ENCODE assay signal across 1 cellular context in the genomic region with DNA sequence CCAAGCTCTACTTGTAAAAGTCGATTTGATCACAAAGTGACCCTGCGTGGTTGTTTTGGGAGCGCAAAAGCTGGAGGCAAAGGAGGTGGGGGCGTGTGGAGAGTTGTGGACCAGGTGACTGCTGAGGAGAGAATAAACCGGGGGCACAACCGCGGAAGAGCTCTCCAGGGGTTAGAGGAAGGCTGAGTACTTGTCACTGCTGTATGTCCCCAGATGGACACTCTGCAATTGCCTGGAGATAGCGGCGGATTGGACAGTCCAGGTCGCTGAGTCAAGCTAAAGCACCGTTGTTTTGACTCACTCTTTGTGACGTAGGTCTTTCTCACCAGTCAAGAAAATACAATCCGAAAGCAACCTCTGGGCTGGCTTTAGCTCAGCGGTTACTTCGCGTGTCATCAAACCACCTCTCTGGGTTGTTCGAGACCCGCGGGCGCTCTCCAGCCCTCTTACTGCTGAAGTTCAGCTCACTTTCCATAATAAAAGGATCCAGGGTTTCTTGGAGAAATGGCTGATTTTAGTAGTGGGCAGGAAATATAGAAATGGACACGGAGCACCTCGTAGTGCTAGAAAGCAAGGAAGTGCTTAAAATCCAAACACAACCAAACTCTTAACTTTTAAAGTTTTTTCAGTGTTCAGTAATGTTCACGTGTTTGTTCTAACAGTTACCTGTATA.
TF ChIP-seq lines count a peak whose summit lies in the region.

No MANE protein-coding gene starts in this region.

TF ChIP-seq in K562, 482 proteins besides CTCF, POLR2A, EP300 and RAD21 (continued from another document and continues in another):
- TF ChIP-seq HDAC1 (IDR thresholded peaks at IDR 0.05) (peak; percentile 65 to 69; a peak in 2 of 4 replicates), KLF13 (tag; IDR thresholded peaks at IDR 0.05; ENCODE audit: borderline replicate concordance, low read depth) (peak; percentile 89), ZNF780A (CRISPR knock-in tag; IDR thresholded peaks at IDR 0.05) (no peak), SOX6 (IDR thresholded peaks at IDR 0.05) (peak; percentile 78), JUN (IDR thresholded peaks at IDR 0.05; ENCODE audit: borderline replicate concordance, low read depth, low read length) (peak; percentile 83), JUN (CRISPR knock-in tag; IDR thresholded peaks at IDR 0.05; ENCODE audit: borderline replicate concordance) (0 out of 2 replicates have a peak, but pooled peaks have one; percentile 41), BDP1 (IDR thresholded peaks at IDR 0.05; ENCODE audit: insufficient read depth, insufficient read length) (peak; percentile 75), ZNF124 (CRISPR knock-in tag; IDR thresholded peaks at IDR 0.05) (no peak), SMARCB1 (IDR thresholded peaks at IDR 0.05; ENCODE audit: insufficient read length, low read depth) (peak; percentile 36), OTX1 (CRISPR knock-in tag; IDR thresholded peaks at IDR 0.05) (no peak), CTBP1 (IDR thresholded peaks at IDR 0.05; ENCODE audit: borderline replicate concordance) (peak; percentile 70), ZKSCAN1 (IDR thresholded peaks at IDR 0.05; ENCODE audit: low read depth, low read length) (peak; percentile 82), RBM39 (optimal IDR thresholded peaks at IDR 0.05; ENCODE audit: low read depth, low read length) (peak; percentile 73), TAL1 (IDR thresholded peaks at IDR 0.05) (no peak), DACH1 (IDR thresholded peaks at IDR 0.05; ENCODE audit: partially characterized antibody) (no peak), MTA3 (IDR thresholded peaks at IDR 0.05; ENCODE audit: borderline replicate concordance) (peak; percentile 67; the same call in 1 of the 2 replicates), ZNF764 (CRISPR knock-in tag; IDR thresholded peaks at IDR 0.05; ENCODE audit: low read depth) (peak; percentile 61; the same call in 1 of the 2 replicates), TEAD2 (tag; IDR thresholded peaks at IDR 0.05) (no peak), CBX3 (IDR thresholded peaks at IDR 0.05; ENCODE audit: borderline replicate concordance in 1 of 2, low read length in 2 of 2) (peak in 1 of 2 experiments; percentile 76; a peak in 1 of 3 replicates), PML (IDR thresholded peaks at IDR 0.05; ENCODE audit: low read length) (peak; percentile 39; the same call in 1 of the 2 replicates), GABPA (tag; conservative IDR thresholded peaks at IDR 0.05; ENCODE audit: low read depth) (no peak), CHD1 (IDR thresholded peaks at IDR 0.05; ENCODE audit: low read length) (no peak), SMARCA4 (IDR thresholded peaks at IDR 0.05) (no peak), BHLHE40 (IDR thresholded peaks at IDR 0.05; ENCODE audit: low read length) (peak; percentile 26; the same call in 1 of the 2 replicates), ZNF23 (CRISPR knock-in tag; IDR thresholded peaks at IDR 0.05) (no peak), EP400 (IDR thresholded peaks at IDR 0.05) (peak; percentile 16; the same call in 1 of the 2 replicates), RUNX1 (IDR thresholded peaks at IDR 0.05; ENCODE audit: low read depth) (no peak), KLF10 (CRISPR knock-in tag; IDR thresholded peaks at IDR 0.05) (no peak), MCM7 (IDR thresholded peaks at IDR 0.05) (no peak), CHD2 (IDR thresholded peaks at IDR 0.05; ENCODE audit: low read depth, low read length) (peak; percentile 57; the same call in 1 of the 2 replicates), MAZ (CRISPR knock-in tag; conservative IDR thresholded peaks at IDR 0.05 in 1 of 2, IDR thresholded peaks at IDR 0.05 in 1 of 2) (peak in 1 of 2 experiments; percentile 66; a peak in 2 of 4 replicates), SMC3 (conservative IDR thresholded peaks at IDR 0.05; ENCODE audit: insufficient read depth, low read depth, low read length) (no peak), NBN (IDR thresholded peaks at IDR 0.05; ENCODE audit: low read depth) (peak; percentile 92; the same call in 1 of the 2 replicates), KDM2B (CRISPR knock-in tag; IDR thresholded peaks at IDR 0.05) (no peak)
- TF ChIP-seq, protein P1, sequence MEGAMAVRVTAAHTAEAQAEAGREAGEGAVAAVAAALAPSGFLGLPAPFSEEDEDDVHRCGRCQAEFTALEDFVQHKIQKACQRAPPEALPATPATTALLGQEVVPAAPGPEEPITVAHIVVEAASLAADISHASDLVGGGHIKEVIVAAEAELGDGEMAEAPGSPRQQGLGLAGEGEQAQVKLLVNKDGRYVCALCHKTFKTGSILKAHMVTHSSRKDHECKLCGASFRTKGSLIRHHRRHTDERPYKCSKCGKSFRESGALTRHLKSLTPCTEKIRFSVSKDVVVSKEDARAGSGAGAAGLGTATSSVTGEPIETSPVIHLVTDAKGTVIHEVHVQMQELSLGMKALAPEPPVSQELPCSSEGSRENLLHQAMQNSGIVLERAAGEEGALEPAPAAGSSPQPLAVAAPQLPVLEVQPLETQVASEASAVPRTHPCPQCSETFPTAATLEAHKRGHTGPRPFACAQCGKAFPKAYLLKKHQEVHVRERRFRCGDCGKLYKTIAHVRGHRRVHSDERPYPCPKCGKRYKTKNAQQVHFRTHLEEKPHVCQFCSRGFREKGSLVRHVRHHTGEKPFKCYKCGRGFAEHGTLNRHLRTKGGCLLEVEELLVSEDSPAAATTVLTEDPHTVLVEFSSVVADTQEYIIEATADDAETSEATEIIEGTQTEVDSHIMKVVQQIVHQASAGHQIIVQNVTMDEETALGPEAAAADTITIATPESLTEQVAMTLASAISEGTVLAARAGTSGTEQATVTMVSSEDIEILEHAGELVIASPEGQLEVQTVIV (CRISPR knock-in tag; IDR thresholded peaks at IDR 0.05; ENCODE audit: borderline replicate concordance) = no peak
- TF ChIP-seq, protein P2, sequence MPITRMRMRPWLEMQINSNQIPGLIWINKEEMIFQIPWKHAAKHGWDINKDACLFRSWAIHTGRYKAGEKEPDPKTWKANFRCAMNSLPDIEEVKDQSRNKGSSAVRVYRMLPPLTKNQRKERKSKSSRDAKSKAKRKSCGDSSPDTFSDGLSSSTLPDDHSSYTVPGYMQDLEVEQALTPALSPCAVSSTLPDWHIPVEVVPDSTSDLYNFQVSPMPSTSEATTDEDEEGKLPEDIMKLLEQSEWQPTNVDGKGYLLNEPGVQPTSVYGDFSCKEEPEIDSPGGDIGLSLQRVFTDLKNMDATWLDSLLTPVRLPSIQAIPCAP (CRISPR knock-in tag; IDR thresholded peaks at IDR 0.05; ENCODE audit: borderline replicate concordance) = no peak
- TF ChIP-seq, protein P3, sequence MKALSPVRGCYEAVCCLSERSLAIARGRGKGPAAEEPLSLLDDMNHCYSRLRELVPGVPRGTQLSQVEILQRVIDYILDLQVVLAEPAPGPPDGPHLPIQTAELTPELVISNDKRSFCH (CRISPR knock-in tag; IDR thresholded peaks at IDR 0.05) = no peak
- TF ChIP-seq, protein P3 (tag; IDR thresholded peaks at IDR 0.05) = peak; percentile 34; the same call in 1 of the 2 replicates
- TF ChIP-seq, protein P4, sequence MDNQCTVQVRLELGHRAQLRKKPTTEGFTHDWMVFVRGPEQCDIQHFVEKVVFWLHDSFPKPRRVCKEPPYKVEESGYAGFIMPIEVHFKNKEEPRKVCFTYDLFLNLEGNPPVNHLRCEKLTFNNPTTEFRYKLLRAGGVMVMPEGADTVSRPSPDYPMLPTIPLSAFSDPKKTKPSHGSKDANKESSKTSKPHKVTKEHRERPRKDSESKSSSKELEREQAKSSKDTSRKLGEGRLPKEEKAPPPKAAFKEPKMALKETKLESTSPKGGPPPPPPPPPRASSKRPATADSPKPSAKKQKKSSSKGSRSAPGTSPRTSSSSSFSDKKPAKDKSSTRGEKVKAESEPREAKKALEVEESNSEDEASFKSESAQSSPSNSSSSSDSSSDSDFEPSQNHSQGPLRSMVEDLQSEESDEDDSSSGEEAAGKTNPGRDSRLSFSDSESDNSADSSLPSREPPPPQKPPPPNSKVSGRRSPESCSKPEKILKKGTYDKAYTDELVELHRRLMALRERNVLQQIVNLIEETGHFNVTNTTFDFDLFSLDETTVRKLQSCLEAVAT (IDR thresholded peaks at IDR 0.05) = 0 out of 4 replicates have a peak, but pooled peaks of 1 of the 2 experiments have one; percentile 31
- TF ChIP-seq, protein P5, sequence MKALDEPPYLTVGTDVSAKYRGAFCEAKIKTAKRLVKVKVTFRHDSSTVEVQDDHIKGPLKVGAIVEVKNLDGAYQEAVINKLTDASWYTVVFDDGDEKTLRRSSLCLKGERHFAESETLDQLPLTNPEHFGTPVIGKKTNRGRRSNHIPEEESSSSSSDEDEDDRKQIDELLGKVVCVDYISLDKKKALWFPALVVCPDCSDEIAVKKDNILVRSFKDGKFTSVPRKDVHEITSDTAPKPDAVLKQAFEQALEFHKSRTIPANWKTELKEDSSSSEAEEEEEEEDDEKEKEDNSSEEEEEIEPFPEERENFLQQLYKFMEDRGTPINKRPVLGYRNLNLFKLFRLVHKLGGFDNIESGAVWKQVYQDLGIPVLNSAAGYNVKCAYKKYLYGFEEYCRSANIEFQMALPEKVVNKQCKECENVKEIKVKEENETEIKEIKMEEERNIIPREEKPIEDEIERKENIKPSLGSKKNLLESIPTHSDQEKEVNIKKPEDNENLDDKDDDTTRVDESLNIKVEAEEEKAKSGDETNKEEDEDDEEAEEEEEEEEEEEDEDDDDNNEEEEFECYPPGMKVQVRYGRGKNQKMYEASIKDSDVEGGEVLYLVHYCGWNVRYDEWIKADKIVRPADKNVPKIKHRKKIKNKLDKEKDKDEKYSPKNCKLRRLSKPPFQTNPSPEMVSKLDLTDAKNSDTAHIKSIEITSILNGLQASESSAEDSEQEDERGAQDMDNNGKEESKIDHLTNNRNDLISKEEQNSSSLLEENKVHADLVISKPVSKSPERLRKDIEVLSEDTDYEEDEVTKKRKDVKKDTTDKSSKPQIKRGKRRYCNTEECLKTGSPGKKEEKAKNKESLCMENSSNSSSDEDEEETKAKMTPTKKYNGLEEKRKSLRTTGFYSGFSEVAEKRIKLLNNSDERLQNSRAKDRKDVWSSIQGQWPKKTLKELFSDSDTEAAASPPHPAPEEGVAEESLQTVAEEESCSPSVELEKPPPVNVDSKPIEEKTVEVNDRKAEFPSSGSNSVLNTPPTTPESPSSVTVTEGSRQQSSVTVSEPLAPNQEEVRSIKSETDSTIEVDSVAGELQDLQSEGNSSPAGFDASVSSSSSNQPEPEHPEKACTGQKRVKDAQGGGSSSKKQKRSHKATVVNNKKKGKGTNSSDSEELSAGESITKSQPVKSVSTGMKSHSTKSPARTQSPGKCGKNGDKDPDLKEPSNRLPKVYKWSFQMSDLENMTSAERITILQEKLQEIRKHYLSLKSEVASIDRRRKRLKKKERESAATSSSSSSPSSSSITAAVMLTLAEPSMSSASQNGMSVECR (CRISPR knock-in tag; IDR thresholded peaks at IDR 0.05) = 0 out of 2 replicates have a peak, but pooled peaks have one; percentile 62
- TF ChIP-seq, protein P6, sequence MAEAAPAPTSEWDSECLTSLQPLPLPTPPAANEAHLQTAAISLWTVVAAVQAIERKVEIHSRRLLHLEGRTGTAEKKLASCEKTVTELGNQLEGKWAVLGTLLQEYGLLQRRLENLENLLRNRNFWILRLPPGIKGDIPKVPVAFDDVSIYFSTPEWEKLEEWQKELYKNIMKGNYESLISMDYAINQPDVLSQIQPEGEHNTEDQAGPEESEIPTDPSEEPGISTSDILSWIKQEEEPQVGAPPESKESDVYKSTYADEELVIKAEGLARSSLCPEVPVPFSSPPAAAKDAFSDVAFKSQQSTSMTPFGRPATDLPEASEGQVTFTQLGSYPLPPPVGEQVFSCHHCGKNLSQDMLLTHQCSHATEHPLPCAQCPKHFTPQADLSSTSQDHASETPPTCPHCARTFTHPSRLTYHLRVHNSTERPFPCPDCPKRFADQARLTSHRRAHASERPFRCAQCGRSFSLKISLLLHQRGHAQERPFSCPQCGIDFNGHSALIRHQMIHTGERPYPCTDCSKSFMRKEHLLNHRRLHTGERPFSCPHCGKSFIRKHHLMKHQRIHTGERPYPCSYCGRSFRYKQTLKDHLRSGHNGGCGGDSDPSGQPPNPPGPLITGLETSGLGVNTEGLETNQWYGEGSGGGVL (CRISPR knock-in tag; IDR thresholded peaks at IDR 0.05) = no peak
- TF ChIP-seq, protein P7, sequence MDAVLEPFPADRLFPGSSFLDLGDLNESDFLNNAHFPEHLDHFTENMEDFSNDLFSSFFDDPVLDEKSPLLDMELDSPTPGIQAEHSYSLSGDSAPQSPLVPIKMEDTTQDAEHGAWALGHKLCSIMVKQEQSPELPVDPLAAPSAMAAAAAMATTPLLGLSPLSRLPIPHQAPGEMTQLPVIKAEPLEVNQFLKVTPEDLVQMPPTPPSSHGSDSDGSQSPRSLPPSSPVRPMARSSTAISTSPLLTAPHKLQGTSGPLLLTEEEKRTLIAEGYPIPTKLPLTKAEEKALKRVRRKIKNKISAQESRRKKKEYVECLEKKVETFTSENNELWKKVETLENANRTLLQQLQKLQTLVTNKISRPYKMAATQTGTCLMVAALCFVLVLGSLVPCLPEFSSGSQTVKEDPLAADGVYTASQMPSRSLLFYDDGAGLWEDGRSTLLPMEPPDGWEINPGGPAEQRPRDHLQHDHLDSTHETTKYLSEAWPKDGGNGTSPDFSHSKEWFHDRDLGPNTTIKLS (IDR thresholded peaks at IDR 0.05; ENCODE audit: borderline replicate concordance, low read depth) = 0 out of 2 replicates have a peak, but pooled peaks have one; percentile 26
- TF ChIP-seq, protein P8, sequence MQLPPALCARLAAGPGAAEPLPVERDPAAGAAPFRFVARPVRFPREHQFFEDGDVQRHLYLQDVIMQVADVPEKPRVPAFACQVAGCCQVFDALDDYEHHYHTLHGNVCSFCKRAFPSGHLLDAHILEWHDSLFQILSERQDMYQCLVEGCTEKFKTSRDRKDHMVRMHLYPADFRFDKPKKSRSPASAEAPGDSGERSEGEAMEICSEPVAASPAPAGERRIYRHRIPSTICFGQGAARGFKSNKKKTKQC (CRISPR knock-in tag; IDR thresholded peaks at IDR 0.05) = peak; percentile 90
- TF ChIP-seq, protein P9, sequence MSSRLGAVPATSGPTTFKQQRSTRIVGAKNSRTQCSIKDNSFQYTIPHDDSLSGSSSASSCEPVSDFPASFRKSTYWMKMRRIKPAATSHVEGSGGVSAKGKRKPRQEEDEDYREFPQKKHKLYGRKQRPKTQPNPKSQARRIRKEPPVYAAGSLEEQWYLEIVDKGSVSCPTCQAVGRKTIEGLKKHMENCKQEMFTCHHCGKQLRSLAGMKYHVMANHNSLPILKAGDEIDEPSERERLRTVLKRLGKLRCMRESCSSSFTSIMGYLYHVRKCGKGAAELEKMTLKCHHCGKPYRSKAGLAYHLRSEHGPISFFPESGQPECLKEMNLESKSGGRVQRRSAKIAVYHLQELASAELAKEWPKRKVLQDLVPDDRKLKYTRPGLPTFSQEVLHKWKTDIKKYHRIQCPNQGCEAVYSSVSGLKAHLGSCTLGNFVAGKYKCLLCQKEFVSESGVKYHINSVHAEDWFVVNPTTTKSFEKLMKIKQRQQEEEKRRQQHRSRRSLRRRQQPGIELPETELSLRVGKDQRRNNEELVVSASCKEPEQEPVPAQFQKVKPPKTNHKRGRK (tag; IDR thresholded peaks at IDR 0.05) = no peak
